In the genomic region with DNA sequence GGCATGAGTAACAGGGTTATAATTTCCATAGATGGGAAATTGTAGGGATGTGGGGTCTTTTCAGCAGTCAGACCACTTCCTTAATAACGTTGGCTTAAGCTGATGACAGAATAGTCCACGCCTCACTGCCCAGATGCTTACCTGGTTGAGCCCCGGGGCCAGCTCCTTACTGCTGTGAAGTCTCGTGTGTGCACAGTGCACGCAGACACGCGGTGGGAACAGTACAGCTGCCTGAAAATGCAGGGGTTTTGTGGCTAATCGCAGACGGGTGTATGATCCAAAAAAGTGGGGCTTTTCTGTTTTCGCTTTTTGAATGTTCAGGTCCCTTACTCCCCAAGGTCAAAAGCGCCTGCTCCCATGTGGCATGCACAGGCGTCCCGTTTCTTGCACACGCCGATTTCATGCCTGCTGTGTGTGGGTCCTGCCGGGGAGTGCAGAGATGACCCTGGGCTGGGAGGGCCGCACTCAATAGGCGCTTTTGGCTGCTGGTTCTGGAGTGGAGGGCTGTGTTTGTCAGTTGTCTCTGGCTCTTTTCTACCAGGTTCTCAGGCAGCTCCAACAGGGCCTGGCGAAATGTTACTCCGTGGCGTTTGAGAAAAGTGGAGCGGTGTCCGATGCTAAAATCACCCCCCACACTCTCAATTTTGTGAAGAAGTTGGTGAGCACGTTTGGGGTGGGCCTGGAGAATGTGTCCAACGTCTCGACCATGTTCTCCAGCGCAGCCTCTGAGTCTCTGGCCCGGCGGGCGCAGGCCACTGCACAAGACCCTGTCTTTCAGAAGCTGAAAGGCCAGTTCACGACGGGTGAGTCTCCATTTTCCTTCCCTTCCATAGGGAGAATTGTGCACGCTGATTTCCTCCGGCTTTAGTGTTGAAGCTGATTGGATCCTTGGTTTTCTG, we compare ENCODE assay signal across 24 cellular contexts.
"Had no signal": no experiment of that assay in that cellular context is flagged by ENCODE, and none has a peak within 500 bp of the region (broad histone marks: within the 10 kb centered on the region; RNA-seq: fewer than 3 reads in every experiment).

No MANE protein-coding gene starts in this region.

- H3K4me1 ChIP-seq: sigmoid colon, uterus had no signal

- H3K9me3 ChIP-seq: ovary, sigmoid colon, thoracic aorta, uterus had no signal

- FAIRE-seq: bronchial epithelial cell, colon, endometrium, frontal cortex, islet of Langerhans, small intestine had no signal

- H3K4me3 ChIP-seq: ovary, sigmoid colon, thoracic aorta, uterus had no signal

- H3K27me3 ChIP-seq: ovary, sigmoid colon, uterus had no signal

- ATAC-seq: activated T-helper 17 cell treated with anti-CD3 and anti-CD28 coated beads, Interleukin-2, amount 50 U/mL, for 72 hours; left ventricle myocardium superior had no signal

- DNase-seq: activated CD4-positive, alpha-beta T cell treated with anti-CD3 and anti-CD28 coated beads for 4 hours; activated CD4-positive, alpha-beta T cell treated with anti-CD3 and anti-CD28 coated beads, Interleukin-2, amount 50 U/mL, for 48 hours; activated CD4-positive, CD25-positive, alpha-beta regulatory T cell; activated CD8-positive, alpha-beta memory T cell treated with anti-CD3 and anti-CD28 coated beads for 24 hours; activated CD8-positive, alpha-beta memory T cell treated with anti-CD3 and anti-CD28 coated beads, Interleukin-2, amount 50 U/mL, for 4 hours; activated naive CD4-positive, alpha-beta T cell; activated T-cell treated with anti-CD3 and anti-CD28 coated beads, Interleukin-2, amount 50 U/mL, for 24 hours; anterior cingulate cortex; effector CD8-positive, alpha-beta T cell; left ventricle myocardium superior; sigmoid colon; small intestine; stimulated activated naive CD4-positive, alpha-beta T cell treated with Interleukin-2 at 50 U/mL for 16 hours; T-helper 1 cell; trophoblast cell; uterus had no signal

- H3K27ac ChIP-seq: ovary, sigmoid colon, thoracic aorta, uterus had no signal

- H3K36me3 ChIP-seq: ovary, uterus had no signal
